ENCODE assay signal across 3 cellular contexts in the genomic region with DNA sequence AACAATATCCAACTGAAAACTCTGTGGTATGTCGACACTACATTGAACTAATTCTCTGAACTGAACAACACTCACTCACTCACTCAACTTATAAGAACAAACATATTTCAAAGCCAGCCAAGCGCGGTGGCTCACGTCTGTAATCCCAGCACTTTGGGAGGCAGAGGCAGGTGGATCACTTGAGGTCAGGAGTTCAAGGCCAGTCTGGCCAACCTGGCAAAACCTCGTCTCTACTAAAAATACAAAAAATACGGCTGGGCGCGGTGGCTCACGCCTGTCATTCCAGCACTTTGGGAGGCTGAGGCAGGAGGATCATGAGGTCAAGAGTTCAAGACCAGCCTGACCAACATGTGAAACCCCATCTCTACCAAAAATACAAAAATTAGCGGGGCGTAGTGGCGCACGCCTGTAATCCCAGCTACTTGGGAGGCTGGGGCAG.
TF ChIP-seq lines count a peak whose summit lies in the region.

No MANE protein-coding gene starts in this region.

TF ChIP-seq in HEK293, 187 proteins besides CTCF, POLR2A, EP300 and RAD21:
- TF ChIP-seq BCL11B (tag by site-specific recombination; IDR thresholded peaks at IDR 0.05; ENCODE audit: low read depth), result peak; percentile 89
- TF ChIP-seq BCL11A (tag by site-specific recombination; IDR thresholded peaks at IDR 0.05; ENCODE audit: low read depth), result peak; percentile 42; the same call in 1 of the 2 replicates

TF ChIP-seq in WTC11, 78 proteins besides CTCF, POLR2A, EP300 and RAD21:
- TF ChIP-seq ELF4 (CRISPR knock-in tag; IDR thresholded peaks at IDR 0.05; ENCODE audit: low read depth), result 0 out of 2 replicates have a peak, but pooled peaks have one; percentile 29

TF ChIP-seq in GM12878, 131 proteins besides CTCF, POLR2A, EP300 and RAD21:
- TF ChIP-seq, protein P1, sequence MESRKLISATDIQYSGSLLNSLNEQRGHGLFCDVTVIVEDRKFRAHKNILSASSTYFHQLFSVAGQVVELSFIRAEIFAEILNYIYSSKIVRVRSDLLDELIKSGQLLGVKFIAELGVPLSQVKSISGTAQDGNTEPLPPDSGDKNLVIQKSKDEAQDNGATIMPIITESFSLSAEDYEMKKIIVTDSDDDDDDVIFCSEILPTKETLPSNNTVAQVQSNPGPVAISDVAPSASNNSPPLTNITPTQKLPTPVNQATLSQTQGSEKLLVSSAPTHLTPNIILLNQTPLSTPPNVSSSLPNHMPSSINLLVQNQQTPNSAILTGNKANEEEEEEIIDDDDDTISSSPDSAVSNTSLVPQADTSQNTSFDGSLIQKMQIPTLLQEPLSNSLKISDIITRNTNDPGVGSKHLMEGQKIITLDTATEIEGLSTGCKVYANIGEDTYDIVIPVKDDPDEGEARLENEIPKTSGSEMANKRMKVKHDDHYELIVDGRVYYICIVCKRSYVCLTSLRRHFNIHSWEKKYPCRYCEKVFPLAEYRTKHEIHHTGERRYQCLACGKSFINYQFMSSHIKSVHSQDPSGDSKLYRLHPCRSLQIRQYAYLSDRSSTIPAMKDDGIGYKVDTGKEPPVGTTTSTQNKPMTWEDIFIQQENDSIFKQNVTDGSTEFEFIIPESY (IDR thresholded peaks at IDR 0.05), result 0 out of 2 replicates have a peak, but pooled peaks have one; percentile 33
